26 cellular contexts compared by ENCODE assay signal in the genomic region with DNA sequence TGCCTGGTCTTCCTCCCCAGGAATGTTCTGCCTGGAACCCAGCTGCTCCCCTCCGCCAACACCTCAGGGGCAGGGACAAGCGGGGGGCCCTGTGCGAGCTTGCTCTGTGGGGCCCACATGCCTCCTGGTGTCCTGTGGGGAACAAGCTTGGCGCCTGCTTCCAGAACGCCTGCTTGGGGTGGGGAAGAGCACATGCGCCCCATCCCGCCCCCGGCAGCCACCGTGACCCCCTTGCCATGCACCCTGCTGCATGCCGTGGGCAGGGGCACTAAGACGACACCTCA.
"Had no signal": no experiment of that assay in that cellular context is flagged by ENCODE, and none has a peak within 500 bp of the region (broad histone marks: within the 10 kb centered on the region; RNA-seq: fewer than 3 reads in every experiment).

No MANE protein-coding gene starts in this region.

- H3K9me3 ChIP-seq: body of pancreas had no signal

- H3K27me3 ChIP-seq: ascending aorta, body of pancreas had no signal

- H3K4me1 ChIP-seq: body of pancreas had no signal

- H3K36me3 ChIP-seq: ascending aorta had no signal

- ATAC-seq: activated CD8-positive, alpha-beta memory T cell treated with anti-CD3 and anti-CD28 coated beads, Interleukin-2, amount 10 ng/mL, durations not matched to agents 7 days and 5 days; activated naive CD4-positive, alpha-beta T cell treated with anti-CD3 and anti-CD28 coated beads, Interleukin-2, amount 50 U/mL, for 72 hours; activated naive CD8-positive, alpha-beta T cell treated with anti-CD3 and anti-CD28 coated beads, Interleukin-2, amount 50 U/mL, for 24 hours; activated T-cell treated with anti-CD3 and anti-CD28 coated beads, Interleukin-2, amount 50 U/mL, for 4 hours; body of pancreas; T-helper 17 cell had no signal

- H3K27ac ChIP-seq: ascending aorta, body of pancreas had no signal

- H3K4me3 ChIP-seq: ascending aorta, body of pancreas had no signal

- DNase-seq: activated B cell treated with CpG ODN at 0.5 μM for 24 hours; activated CD4-positive, alpha-beta T cell treated with anti-CD3 and anti-CD28 coated beads for 1 hour; activated CD4-positive, alpha-beta T cell treated with anti-CD3 and anti-CD28 coated beads, Interleukin-2, amount 10 ng/mL, durations not matched to agents 24 days and 14 days; activated CD4-positive, alpha-beta T cell treated with anti-CD3 and anti-CD28 coated beads, Interleukin-2, amount 50 U/mL, for 48 hours; activated CD8-positive, alpha-beta memory T cell treated with anti-CD3 and anti-CD28 coated beads, Interleukin-2, amount 10 ng/mL, durations not matched to agents 7 days and 5 days; activated effector memory CD4-positive, alpha-beta T cell treated with anti-CD3 and anti-CD28 coated beads, Interleukin-2, amount 50 U/mL, for 16 hours; activated naive CD4-positive, alpha-beta T cell treated with Interleukin-2 at 50 U/mL for 16 hours; activated naive CD8-positive, alpha-beta T cell treated with anti-CD3 and anti-CD28 coated beads, Interleukin-2, amount 50 U/mL, for 24 hours; activated T-cell treated with anti-CD3 and anti-CD28 coated beads, Interleukin-2, amount 50 U/mL, for 4 hours; amniotic stem cell; body of pancreas; KG1; NCI-H1092; NCI-H1930; NCI-H2107; NCI-H2171 treated with DMSO at 0.1 percent for 48 hours; NCI-H345; NCI-H510A; NCI-H526 treated with DMSO at 0.1 percent for 48 hours; NCI-H82; OCI-M1; SIG-M5; T-helper 17 cell; T-helper 9 cell had no signal
